ENCODE assay signal across 18 cellular contexts in the genomic region with DNA sequence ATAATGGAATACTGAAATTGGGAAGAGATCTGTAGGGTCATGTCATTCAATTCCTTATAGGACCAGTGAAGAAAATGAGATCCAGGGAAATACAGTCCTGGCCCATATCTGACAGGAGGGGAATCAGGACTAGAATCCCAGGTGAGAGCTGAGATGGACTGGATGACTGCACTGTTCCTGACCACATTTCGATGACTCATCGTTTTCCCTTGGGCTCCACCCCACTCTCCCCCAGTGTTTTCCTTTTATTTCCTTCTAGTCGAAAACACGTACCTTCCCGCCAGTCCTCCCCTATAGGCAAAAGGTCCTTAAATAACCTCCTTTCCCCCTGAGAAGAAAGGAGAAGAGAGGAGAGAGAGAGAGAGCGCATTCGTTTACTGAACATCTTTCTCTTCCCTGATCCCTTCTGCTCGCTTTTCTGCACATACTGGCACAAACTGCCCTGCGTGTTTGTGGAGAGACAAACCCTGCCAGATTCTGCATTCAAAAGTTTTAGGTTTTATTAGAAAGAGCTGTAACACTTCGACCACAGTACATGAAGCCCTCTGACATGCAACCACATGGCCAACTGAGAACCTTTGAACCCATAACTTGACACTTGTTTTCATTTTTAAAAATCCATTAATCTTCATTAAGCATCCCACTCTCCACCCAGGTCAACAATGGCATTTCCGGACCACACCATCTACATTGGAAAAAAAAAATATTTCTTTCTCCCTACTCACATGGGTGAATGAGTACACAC.
DNase-seq lines count a peak whose midpoint lies in the region; ATAC-seq, FAIRE-seq and TF ChIP-seq lines count a peak whose summit lies in the region.
"Had no signal": no experiment of that assay in that cellular context is flagged by ENCODE, and none has a peak within 500 bp of the region (broad histone marks: within the 10 kb centered on the region; RNA-seq: fewer than 3 reads in every experiment).

No MANE protein-coding gene starts in this region.

- no peaks in the 10 kb centered on the region for H3K79me2 ChIP-seq in H1 (ENCODE audit: control insufficient read depth in 1 of 2, insufficient read depth in 2 of 2, low read length in 2 of 2)

- no peak for TF ChIP-seq CTCF in H1 (IDR thresholded peaks at IDR 0.05; ENCODE audit: control extremely low read depth in 1 of 3, insufficient read depth in 1 of 3, low read depth in 1 of 3, low read length in 3 of 3)

- H3K4me2 ChIP-seq in H1 (ENCODE audit: insufficient read depth in 1 of 2, low read depth in 2 of 2, low read length in 2 of 2) (no peak overlapping the region), mesenchymal stem cell (ENCODE audit: low read length, poor library complexity, severe bottlenecking) (no peak overlapping the region)

- TF ChIP-seq EP300 in H1 (IDR thresholded peaks at IDR 0.05; ENCODE audit: borderline replicate concordance in 1 of 2, low read depth in 2 of 2, low read length in 2 of 2) = no peak

- H2AK5ac ChIP-seq in H1 (ENCODE audit: low read depth, low read length) = no peak overlapping the region
- no peak overlapping the region for H2AK5ac ChIP-seq in mesenchymal stem cell (ENCODE audit: low read length, severe bottlenecking)

- H4K8ac ChIP-seq in H1 (ENCODE audit: extremely low read depth, insufficient read depth, low read length) (no peak overlapping the region), mesenchymal stem cell (ENCODE audit: low read length) (no peak overlapping the region)

- H3K27ac Mint-ChIP-seq in natural killer cell treated with Interleukin-12 subunit alpha and Interleukin-12 subunit beta and Interleukin-15 and Interleukin-18, amount 100 ng/mL, for 72 hours = no peak overlapping the region
- H3K27ac Mint-ChIP-seq: CD8-positive, alpha-beta T cell had no signal

- no peak overlapping the region for H3K4ac ChIP-seq in H1 (replicated peaks; ENCODE audit: insufficient read length, low read depth, low read length)
- no peak overlapping the region for H3K4ac ChIP-seq in mesenchymal stem cell (ENCODE audit: low read depth in 1 of 2, low read length in 2 of 2)

- H3K27me3 ChIP-seq in H1 (replicated peaks in 1 of 4; ENCODE audit: control insufficient read depth in 3 of 4, extremely low read depth in 1 of 4, insufficient read depth in 3 of 4, low read length in 3 of 4) = no peaks in the 10 kb centered on the region
- H3K27me3 ChIP-seq in mesenchymal stem cell (ENCODE audit: control insufficient read depth in 1 of 2, insufficient read depth in 1 of 2, low read length in 2 of 2) = no peaks in the 10 kb centered on the region
- H3K27me3 ChIP-seq: heart right ventricle, neutrophil had no signal

- H3K4me1 ChIP-seq in H1 (replicated peaks in 1 of 4; ENCODE audit: control insufficient read depth in 3 of 4, insufficient read depth in 4 of 4, low read length in 3 of 4) (no peaks in the 10 kb centered on the region), mesenchymal stem cell (ENCODE audit: control insufficient read depth, insufficient read depth, low read depth, low read length) (no peaks in the 10 kb centered on the region)
- H3K4me1 ChIP-seq: heart right ventricle had no signal

- no peaks in the 10 kb centered on the region for H3K36me3 ChIP-seq in H1 (ENCODE audit: control insufficient read depth in 2 of 4, insufficient read depth in 4 of 4, low read length in 3 of 4)
- no peaks in the 10 kb centered on the region for H3K36me3 ChIP-seq in mesenchymal stem cell (ENCODE audit: control insufficient read depth in 1 of 2, insufficient read depth in 2 of 2, low read depth in 1 of 2, low read length in 2 of 2)
- H3K36me3 ChIP-seq: heart right ventricle, neutrophil had no signal

- no peak for ATAC-seq in natural killer cell treated with Interleukin-12 subunit alpha and Interleukin-12 subunit beta and Interleukin-15 and Interleukin-18, amount 100 ng/mL, for 72 hours
- no peak for ATAC-seq in HG02571 (IDR thresholded peaks at IDR 0.05; ENCODE audit: unreplicated experiment)
- ATAC-seq: CD8-positive, alpha-beta T cell had no signal

- H4K20me1 ChIP-seq in H1 (replicated peaks in 1 of 2; ENCODE audit: control insufficient read depth in 1 of 2, insufficient read depth in 2 of 2, low read length in 2 of 2) = no peaks in the 10 kb centered on the region

- FAIRE-seq in H1 (lab: Jason Lieb, UNC) = no peak
- FAIRE-seq: small intestine had no signal

- H2BK20ac ChIP-seq in H1 (ENCODE audit: low read length) = no peak overlapping the region

- no peak overlapping the region for H2BK120ac ChIP-seq in H1 (replicated peaks; ENCODE audit: low read depth, low read length)
- H2BK120ac ChIP-seq in mesenchymal stem cell (ENCODE audit: low read depth, low read length) = no peak overlapping the region

- no peaks in the 10 kb centered on the region for H3K79me1 ChIP-seq in H1 (ENCODE audit: low read depth, low read length)
- no peaks in the 10 kb centered on the region for H3K79me1 ChIP-seq in mesenchymal stem cell (replicated peaks; ENCODE audit: low read length, poor library complexity, severe bottlenecking)

- no peaks in the 10 kb centered on the region for H3K4me1 Mint-ChIP-seq in natural killer cell treated with Interleukin-12 subunit alpha and Interleukin-12 subunit beta and Interleukin-15 and Interleukin-18, amount 100 ng/mL, for 72 hours (ENCODE audit: low read depth in 2 of 2)

- H3K23ac ChIP-seq in H1 (ENCODE audit: insufficient read length) (no peak overlapping the region), mesenchymal stem cell (ENCODE audit: low read length in 2 of 2) (no peak overlapping the region)

- H2BK5ac ChIP-seq in H1 (ENCODE audit: low read depth, low read length) (no peak overlapping the region), mesenchymal stem cell (ENCODE audit: low read depth, low read length, poor library complexity, severe bottlenecking) (no peak overlapping the region)

- no peaks in the 10 kb centered on the region for H3K27me3 Mint-ChIP-seq in natural killer cell treated with Interleukin-12 subunit alpha and Interleukin-12 subunit beta and Interleukin-15 and Interleukin-18, amount 100 ng/mL, for 72 hours

- H4K91ac ChIP-seq in H1 (replicated peaks; ENCODE audit: insufficient read length, low read length) = no peak overlapping the region
- no peak overlapping the region for H4K91ac ChIP-seq in mesenchymal stem cell (ENCODE audit: low read length)

- CTCF ChIA-PET in H1 (lab: Charles Lee; ENCODE audit: partially characterized antibody) = interaction anchor here (0.7 to 1.8 kb wide), 23 partner anchors 10 to 974 kb away, joined by 3 to 7 read pairs (median 3); no protein-coding TSS in a partner anchor

- H3K14ac ChIP-seq in H1 (ENCODE audit: insufficient read length) (no peak overlapping the region), mesenchymal stem cell (ENCODE audit: low read length in 2 of 2) (no peak overlapping the region)

- H3K9ac ChIP-seq in H1 (replicated peaks in 1 of 4; ENCODE audit: extremely low read depth in 1 of 4, low read depth in 3 of 4, low read length in 3 of 4) (no peak overlapping the region), mesenchymal stem cell (ENCODE audit: low read length) (peak overlapping the region; percentile 23)

- H3K23me2 ChIP-seq in H1 (ENCODE audit: low read depth, low read length) = no peaks in the 10 kb centered on the region

- H3K56ac ChIP-seq in H1 (replicated peaks; ENCODE audit: insufficient read length, low read depth, low read length) = no peak overlapping the region

- POLR2A ChIA-PET in H1 (lab: Charles Lee; ENCODE audit: partially characterized antibody) = interaction anchor here (0.7 kb wide), 1 partner anchor 525 kb away, joined by 3 read pairs; no protein-coding TSS in a partner anchor

- no peak overlapping the region for H4K5ac ChIP-seq in H1 (ENCODE audit: insufficient read length, low read depth, low read length)

- no peak for TF ChIP-seq RAD21 in H1 (IDR thresholded peaks at IDR 0.05 in 1 of 2, conservative IDR thresholded peaks at IDR 0.05 in 1 of 2; ENCODE audit: low read depth in 2 of 2, low read length in 2 of 2)

- H2BK15ac ChIP-seq in H1 (ENCODE audit: low read length) (no peak overlapping the region), mesenchymal stem cell (ENCODE audit: low read depth, poor library complexity, severe bottlenecking) (no peak overlapping the region)

- H3K27ac ChIP-seq in H1 (ENCODE audit: low read depth, low read length) (no peak overlapping the region), mesenchymal stem cell (ENCODE audit: low read length, poor library complexity, severe bottlenecking) (no peak overlapping the region)
- H3K27ac ChIP-seq: heart right ventricle, neutrophil had no signal

- no peak for TF ChIP-seq POLR2A in H1 (IDR thresholded peaks at IDR 0.05; ENCODE audit: control extremely low read depth in 1 of 2, low read depth in 2 of 2, low read length in 2 of 2)

- H3K36me3 Mint-ChIP-seq in natural killer cell treated with Interleukin-12 subunit alpha and Interleukin-12 subunit beta and Interleukin-15 and Interleukin-18, amount 100 ng/mL, for 72 hours = no peaks in the 10 kb centered on the region
- H3K36me3 Mint-ChIP-seq: CD8-positive, alpha-beta T cell had no signal

- peak; percentile 84 for DNase-seq in EH (ENCODE audit: low read depth)
- DNase-seq in M059J (ENCODE audit: low read depth) = peak; percentile 84
- DNase-seq in H1 (ENCODE audit: low read depth in 1 of 2, low spot score in 2 of 2) = no peak
- no peak for DNase-seq in mesenchymal stem cell
- DNase-seq in natural killer cell treated with Interleukin-12 subunit alpha and Interleukin-12 subunit beta and Interleukin-15 and Interleukin-18, amount 100 ng/mL, for 72 hours (ENCODE audit: low spot score) = no peak
- no peak for DNase-seq in GM19240 (ENCODE audit: insufficient read length, low spot score)
- DNase-seq in DMS79 treated with DMSO at 0.1 percent for 48 hours (lab: John Stamatoyannopoulos, UW) = no peak
- DNase-seq: activated CD4-positive, alpha-beta T cell treated with anti-CD3 and anti-CD28 coated beads for 1 hour; aorta; CD8-positive, alpha-beta T cell; effector CD8-positive, alpha-beta T cell; heart right ventricle; NCI-H2171; small intestine; substantia nigra had no signal

- H2AFZ ChIP-seq in H1 (ENCODE audit: low read length) = peak overlapping the region; percentile 75; the same call in 1 of the 2 replicates
- H2AFZ ChIP-seq in mesenchymal stem cell (ENCODE audit: low read depth, low read length) = no peak overlapping the region

- H2BK12ac ChIP-seq in H1 (ENCODE audit: low read depth, low read length) (no peak overlapping the region), mesenchymal stem cell (ENCODE audit: low read length in 2 of 2) (no peak overlapping the region)

- H3K18ac ChIP-seq in H1 (ENCODE audit: extremely low read depth, low read length) (no peak overlapping the region), mesenchymal stem cell (ENCODE audit: low read depth in 1 of 2, low read length in 2 of 2) (peak overlapping the region in 1 of 2 experiments; percentile 8)

- H3K9me3 ChIP-seq in H1 (ENCODE audit: insufficient read depth in 2 of 2, low read depth in 1 of 2, low read length in 1 of 2) (no peaks in the 10 kb centered on the region), mesenchymal stem cell (ENCODE audit: control insufficient read depth, low read length) (no peaks in the 10 kb centered on the region)
- H3K9me3 ChIP-seq: heart right ventricle, neutrophil had no signal

- H3K9me3 Mint-ChIP-seq in natural killer cell treated with Interleukin-12 subunit alpha and Interleukin-12 subunit beta and Interleukin-15 and Interleukin-18, amount 100 ng/mL, for 72 hours = peaks cover 3% of the 10 kb centered on the region
- H3K9me3 Mint-ChIP-seq: CD8-positive, alpha-beta T cell had no signal

- no peak overlapping the region for H3K4me3 Mint-ChIP-seq in natural killer cell treated with Interleukin-12 subunit alpha and Interleukin-12 subunit beta and Interleukin-15 and Interleukin-18, amount 100 ng/mL, for 72 hours
- H3K4me3 Mint-ChIP-seq: CD8-positive, alpha-beta T cell had no signal

- H3K4me3 ChIP-seq in H1 (ENCODE audit: extremely low read depth in 1 of 4, insufficient read depth in 2 of 4, low read depth in 3 of 4, low read length in 4 of 4) (no peak overlapping the region), mesenchymal stem cell (ENCODE audit: insufficient read depth in 1 of 2, low read depth in 1 of 2, low read length in 2 of 2) (no peak overlapping the region)
- H3K4me3 ChIP-seq: heart right ventricle, lung had no signal

- 82% methylated on average over 10 of the region's 11 CpGs; no CpG with 5 or more reads in 1 of the 2 experiments for WGBS in H1 (ENCODE audit: extremely low coverage in 1 of 2, insufficient coverage in 1 of 2, insufficient read length in 1 of 2, insufficient replicate concordance in 2 of 2, low coverage in 1 of 2, low lambda C conversion rate in 2 of 2, missing lambda C conversion rate in 1 of 2), 2 experiments
- 90% methylated on average over 9 of the region's 11 CpGs for WGBS in mesenchymal stem cell

Comparison
In these comparisons a context has a peak if more than half of its experiments do, and no peak if none do; other contexts are left out.
1. DNase-seq: peak in EH (single experiment) and M059J (single experiment); none in H1 (0 of 2), mesenchymal stem cell (single experiment), natural killer cell treated with Interleukin-12 subunit alpha and Interleukin-12 subunit beta and Interleukin-15 and Interleukin-18, amount 100 ng/mL, for 72 hours (single experiment), GM19240 (single experiment) and DMS79 treated with DMSO at 0.1 percent for 48 hours (single experiment).